ENCODE assay signal across 27 cellular contexts in genomic region chr9:111943200-111943599, GRCh38.
"Had no signal": no experiment of that assay in that cellular context is flagged by ENCODE, and none has a peak within 500 bp of the region (broad histone marks: within the 10 kb centered on the region; RNA-seq: fewer than 3 reads in every experiment).

No MANE protein-coding gene starts in this region.

- H3K4me1 Mint-ChIP-seq: WTC11 had no signal

- H3K27ac ChIP-seq: esophagus muscularis mucosa, foreskin keratinocyte, left lung, prostate gland, testis, transverse colon had no signal

- H3K9me3 Mint-ChIP-seq: activated T-cell treated with anti-CD3 and anti-CD28 coated beads, Interleukin-2, amount 50 U/mL, for 4 hours; activated T-helper 2 cell treated with anti-CD3 and anti-CD28 coated beads, Interferon-gamma antibody, Interleukin-2, Interleukin-4, amounts not matched to agents 10 μg/mL and 5 μg/mL and 100 μg/mL, durations not matched to agents 14 hours and 24 hours and 36 hours; nephron; WTC11 had no signal

- H3K9me3 ChIP-seq: esophagus muscularis mucosa, heart right ventricle, left lung, mucosa of descending colon, prostate gland, testis, transverse colon had no signal

- H3K27me3 Mint-ChIP-seq: activated CD4-positive, alpha-beta T cell treated with anti-CD3 and anti-CD28 coated beads, Interleukin-2, amount 10 ng/mL, durations not matched to agents 7 days and 5 days; activated naive CD8-positive, alpha-beta T cell had no signal

- H3K27me3 ChIP-seq: esophagus muscularis mucosa, foreskin keratinocyte, heart right ventricle, left lung, testis, transverse colon had no signal

- H3K27ac Mint-ChIP-seq: activated CD4-positive, alpha-beta memory T cell treated with anti-CD3 and anti-CD28 coated beads, Interleukin-2, amount 10 ng/mL, durations not matched to agents 7 days and 5 days; activated CD4-positive, alpha-beta T cell treated with anti-CD3 and anti-CD28 coated beads, Interleukin-2, amount 10 ng/mL, durations not matched to agents 7 days and 5 days; activated naive CD8-positive, alpha-beta T cell; activated T-helper 2 cell treated with anti-CD3 and anti-CD28 coated beads, Interferon-gamma antibody, Interleukin-2, Interleukin-4, amounts not matched to agents 10 μg/mL and 5 μg/mL and 100 μg/mL, durations not matched to agents 14 hours and 24 hours and 36 hours; WTC11 had no signal

- ATAC-seq: activated T-cell treated with anti-CD3 and anti-CD28 coated beads, Interleukin-2, amount 50 U/mL, for 4 hours; foreskin keratinocyte; heart right ventricle; left lung; mucosa of descending colon; sciatic nerve; WTC11 had no signal

- H3K36me3 ChIP-seq: esophagus muscularis mucosa, heart right ventricle, left lung, prostate gland, transverse colon had no signal

- H3K4me1 ChIP-seq: foreskin keratinocyte, prostate gland had no signal

- H3K4me3 Mint-ChIP-seq: activated CD4-positive, alpha-beta memory T cell treated with anti-CD3 and anti-CD28 coated beads, Interleukin-2, amount 10 ng/mL, durations not matched to agents 7 days and 5 days; activated CD4-positive, alpha-beta T cell treated with anti-CD3 and anti-CD28 coated beads, Interleukin-2, amount 10 ng/mL, durations not matched to agents 7 days and 5 days; activated naive CD8-positive, alpha-beta T cell; activated T-cell treated with anti-CD3 and anti-CD28 coated beads, Interleukin-2, amount 50 U/mL, for 4 hours; nephron; WTC11 had no signal

- DNase-seq: activated CD4-positive, alpha-beta memory T cell treated with anti-CD3 and anti-CD28 coated beads, Interleukin-2, amount 10 ng/mL, durations not matched to agents 7 days and 5 days; activated CD4-positive, alpha-beta T cell treated with anti-CD3 and anti-CD28 coated beads for 1 hour; activated CD4-positive, alpha-beta T cell treated with anti-CD3 and anti-CD28 coated beads, Interleukin-2, amount 10 ng/mL, durations not matched to agents 7 days and 5 days; activated CD8-positive, alpha-beta memory T cell treated with anti-CD3 and anti-CD28 coated beads, Interleukin-2, amount 50 U/mL, for 48 hours; activated T-cell treated with anti-CD3 and anti-CD28 coated beads, Interleukin-2, amount 50 U/mL, for 4 hours; anterior cingulate cortex; dermis blood vessel endothelial cell; effector CD4-positive, alpha-beta T cell; foreskin keratinocyte; heart right ventricle; kidney glomerular epithelial cell; left lung; mucosa of descending colon; small intestine; stimulated activated CD4-positive, alpha-beta T cell treated with anti-CD3 and anti-CD28 coated beads, Interleukin-4, amount 100 ng/mL, for 24 hours; stimulated activated naive CD4-positive, alpha-beta T cell; T-helper 2 cell; testis; transverse colon had no signal

- H3K36me3 Mint-ChIP-seq: activated naive CD8-positive, alpha-beta T cell; WTC11 had no signal

- H3K4me3 ChIP-seq: esophagus muscularis mucosa, heart right ventricle, left lung, lung, mucosa of descending colon, prostate gland, testis, transverse colon had no signal
